In the genomic region with DNA sequence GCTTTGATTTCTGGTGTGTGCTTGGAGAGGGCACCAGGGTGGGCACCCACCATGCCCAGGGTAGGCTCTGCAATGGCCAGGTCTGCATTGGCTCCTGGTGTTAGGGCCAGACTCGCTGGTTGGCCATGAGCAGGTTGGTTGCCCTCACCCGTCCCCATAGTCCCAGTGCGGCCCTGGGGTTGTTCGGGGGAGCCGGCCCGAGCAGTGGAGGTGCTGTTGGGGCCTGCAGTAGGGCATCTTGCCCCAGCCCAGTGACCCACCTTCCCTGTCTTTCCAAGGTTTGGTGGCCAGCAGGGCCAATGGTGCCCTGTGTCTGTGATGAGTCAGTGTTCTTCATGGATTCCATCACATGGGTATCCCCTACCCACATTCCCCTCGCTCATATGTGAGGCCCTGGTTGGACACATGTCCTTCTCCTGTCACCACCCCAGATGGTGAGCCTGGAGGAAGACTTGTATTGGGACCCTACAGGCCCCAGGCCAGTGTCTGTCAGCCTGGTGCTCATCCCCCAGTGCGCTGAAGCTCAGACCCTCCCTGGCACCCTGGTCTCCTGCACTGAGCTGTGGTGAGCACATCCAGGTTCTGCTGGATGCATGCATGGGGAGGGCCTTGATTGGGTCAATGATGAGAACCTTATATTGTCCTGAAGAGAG, we compare ENCODE assay signal across 16 cellular contexts.
DNase-seq lines count a peak whose midpoint lies in the region; ATAC-seq and TF ChIP-seq lines count a peak whose summit lies in the region.
"Had no signal": no experiment of that assay in that cellular context is flagged by ENCODE, and none has a peak within 500 bp of the region (broad histone marks: within the 10 kb centered on the region; RNA-seq: fewer than 3 reads in every experiment).

No MANE protein-coding gene starts in this region.

- ATAC-seq in left cardiac atrium: no peak
- ATAC-seq: naive thymus-derived CD4-positive, alpha-beta T cell; T-cell had no signal

- no peaks in the 10 kb centered on the region; the same call in 1 of the 2 replicates for H3K9me3 ChIP-seq in BE2C

- in situ Hi-C loops in GM13976 (cut with MboI; ENCODE audit: low sequenced_read_pairs, unreplicated experiment): no loop called here

- DNase-seq in BE2C (peak; percentile 2), GM13976 (ENCODE audit: low spot score) (peak; percentile 9), left cardiac atrium (peak; percentile 9), progenitor cell of endocrine pancreas (ENCODE audit: low spot score, unreplicated experiment) (peak; percentile 4), NOMO-1 (lab: John Stamatoyannopoulos, UW; ENCODE audit: unreplicated experiment in 2 of 2) (no peak), NOMO-1 treated with DMSO at 0.1 percent for 48 hours (lab: John Stamatoyannopoulos, UW; ENCODE audit: unreplicated experiment) (no peak)
- DNase-seq in activated T-helper 1 cell treated with anti-CD3 and anti-CD28 coated beads, Interleukin-12 subunit alpha, Interleukin-12 subunit beta, Interleukin-2, Interleukin-4 antibody, amounts not matched to agents 30 ng/mL and 10 ng/mL and 1 ng/mL, durations not matched to agents 14 hours and 24 hours and 36 hours (ENCODE audit: low spot score): no peak
- DNase-seq: COR-L47, EL, Kasumi-1, NCI-H1105 treated with DMSO at 0.1 percent for 48 hours, NCI-H2171 treated with DMSO at 0.1 percent for 48 hours, RPMI8226 had no signal

- no peaks in the 10 kb centered on the region for H3K36me3 ChIP-seq in BE2C

- no peaks in the 10 kb centered on the region for H3K27me3 Mint-ChIP-seq in progenitor cell of endocrine pancreas
- H3K27me3 Mint-ChIP-seq in activated T-helper 1 cell treated with anti-CD3 and anti-CD28 coated beads, Interleukin-12 subunit alpha, Interleukin-12 subunit beta, Interleukin-2, Interleukin-4 antibody, amounts not matched to agents 30 ng/mL and 10 ng/mL and 1 ng/mL, durations not matched to agents 14 hours and 24 hours and 36 hours (ENCODE audit: insufficient read depth): no peaks in the 10 kb centered on the region
- H3K27me3 Mint-ChIP-seq: activated naive CD8-positive, alpha-beta T cell; naive thymus-derived CD4-positive, alpha-beta T cell; T-cell had no signal

- H3K9me3 Mint-ChIP-seq in progenitor cell of endocrine pancreas (ENCODE audit: low read depth): peaks cover 19% of the 10 kb centered on the region
- H3K9me3 Mint-ChIP-seq in activated T-helper 1 cell treated with anti-CD3 and anti-CD28 coated beads, Interleukin-12 subunit alpha, Interleukin-12 subunit beta, Interleukin-2, Interleukin-4 antibody, amounts not matched to agents 30 ng/mL and 10 ng/mL and 1 ng/mL, durations not matched to agents 14 hours and 24 hours and 36 hours: peaks cover 32% of the 10 kb centered on the region

- H3K27ac Mint-ChIP-seq in progenitor cell of endocrine pancreas: no peak overlapping the region
- H3K27ac Mint-ChIP-seq in activated T-helper 1 cell treated with anti-CD3 and anti-CD28 coated beads, Interleukin-12 subunit alpha, Interleukin-12 subunit beta, Interleukin-2, Interleukin-4 antibody, amounts not matched to agents 30 ng/mL and 10 ng/mL and 1 ng/mL, durations not matched to agents 14 hours and 24 hours and 36 hours: no peak overlapping the region
- H3K27ac Mint-ChIP-seq: activated naive CD8-positive, alpha-beta T cell; naive thymus-derived CD4-positive, alpha-beta T cell; T-cell had no signal

- no peaks in the 10 kb centered on the region for H3K27me3 ChIP-seq in BE2C

- H3K36me3 Mint-ChIP-seq in progenitor cell of endocrine pancreas (ENCODE audit: insufficient read depth): peaks cover 2% of the 10 kb centered on the region
- no peaks in the 10 kb centered on the region for H3K36me3 Mint-ChIP-seq in activated T-helper 1 cell treated with anti-CD3 and anti-CD28 coated beads, Interleukin-12 subunit alpha, Interleukin-12 subunit beta, Interleukin-2, Interleukin-4 antibody, amounts not matched to agents 30 ng/mL and 10 ng/mL and 1 ng/mL, durations not matched to agents 14 hours and 24 hours and 36 hours (ENCODE audit: low read depth)
- H3K36me3 Mint-ChIP-seq: activated naive CD8-positive, alpha-beta T cell; T-cell had no signal

- no peaks in the 10 kb centered on the region for H3K4me1 Mint-ChIP-seq in progenitor cell of endocrine pancreas (ENCODE audit: low read depth)
- H3K4me1 Mint-ChIP-seq in activated T-helper 1 cell treated with anti-CD3 and anti-CD28 coated beads, Interleukin-12 subunit alpha, Interleukin-12 subunit beta, Interleukin-2, Interleukin-4 antibody, amounts not matched to agents 30 ng/mL and 10 ng/mL and 1 ng/mL, durations not matched to agents 14 hours and 24 hours and 36 hours (ENCODE audit: low read depth): no peaks in the 10 kb centered on the region
- H3K4me1 Mint-ChIP-seq: naive thymus-derived CD4-positive, alpha-beta T cell; T-cell had no signal

- intact Hi-C loops in left cardiac atrium (cut with DNase I): no loop called here
- intact Hi-C loops in activated T-helper 1 cell treated with anti-CD3 and anti-CD28 coated beads, Interleukin-12 subunit alpha, Interleukin-12 subunit beta, Interleukin-2, Interleukin-4 antibody, amounts not matched to agents 30 ng/mL and 10 ng/mL and 1 ng/mL, durations not matched to agents 14 hours and 24 hours and 36 hours (cut with micrococcal nuclease): no loop called here

- TF ChIP-seq CTCF in BE2C (IDR thresholded peaks at IDR 0.05; ENCODE audit: low read depth, low read length) (no peak), GM13976 (IDR thresholded peaks at IDR 0.05; ENCODE audit: borderline replicate concordance, control extremely low read depth, extremely low read depth, insufficient read depth, missing control alignments) (no peak), progenitor cell of endocrine pancreas (IDR thresholded peaks at IDR 0.05; ENCODE audit: unreplicated experiment) (no peak)

- H3K4me3 ChIP-seq in BE2C (ENCODE audit: low read depth, low read length): no peak overlapping the region

- no peaks in the 10 kb centered on the region for H3K4me1 ChIP-seq in BE2C

- H3K4me3 Mint-ChIP-seq in progenitor cell of endocrine pancreas (ENCODE audit: low read depth): no peak overlapping the region
- H3K4me3 Mint-ChIP-seq in activated T-helper 1 cell treated with anti-CD3 and anti-CD28 coated beads, Interleukin-12 subunit alpha, Interleukin-12 subunit beta, Interleukin-2, Interleukin-4 antibody, amounts not matched to agents 30 ng/mL and 10 ng/mL and 1 ng/mL, durations not matched to agents 14 hours and 24 hours and 36 hours: no peak overlapping the region
- H3K4me3 Mint-ChIP-seq: activated naive CD8-positive, alpha-beta T cell; naive thymus-derived CD4-positive, alpha-beta T cell; T-cell had no signal

Comparison
In these comparisons a context has a peak if more than half of its experiments do, and no peak if none do; other contexts are left out.
1. DNase-seq: peak in BE2C (single experiment), GM13976 (single experiment), left cardiac atrium (single experiment) and progenitor cell of endocrine pancreas (single experiment); none in activated T-helper 1 cell treated with anti-CD3 and anti-CD28 coated beads, Interleukin-12 subunit alpha, Interleukin-12 subunit beta, Interleukin-2, Interleukin-4 antibody, amounts not matched to agents 30 ng/mL and 10 ng/mL and 1 ng/mL, durations not matched to agents 14 hours and 24 hours and 36 hours (single experiment), NOMO-1 (0 of 2) and NOMO-1 treated with DMSO at 0.1 percent for 48 hours (single experiment).